2 cellular contexts compared by ENCODE assay signal in the genomic region with DNA sequence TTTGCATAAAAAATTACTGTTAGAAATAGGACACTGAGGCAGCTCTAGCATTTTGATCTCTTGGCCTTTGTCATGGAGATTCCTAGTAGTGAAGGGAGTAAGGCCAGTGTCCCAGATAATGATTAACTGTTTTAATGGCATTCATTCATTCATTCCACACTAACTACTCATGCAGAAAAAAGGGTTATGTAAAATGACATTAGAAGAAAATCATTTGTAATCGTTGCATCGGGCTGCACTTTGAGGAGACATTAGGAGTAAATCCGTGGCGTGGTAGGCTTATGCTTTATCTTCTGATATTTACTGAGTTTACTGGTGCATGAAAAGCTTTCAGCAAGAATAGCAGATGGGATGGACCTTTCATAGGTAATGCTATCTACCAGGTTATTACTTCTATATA.
TF ChIP-seq lines count a peak whose summit lies in the region.

No MANE protein-coding gene starts in this region.

TF ChIP-seq in A549, 52 proteins besides CTCF, POLR2A, EP300 and RAD21 (continued from another document):
- no peak for TF ChIP-seq RNF2 (IDR thresholded peaks at IDR 0.05; ENCODE audit: borderline replicate concordance, low read depth)

TF ChIP-seq in SK-N-SH, 30 proteins besides CTCF, POLR2A, EP300 and RAD21 (continued from another document):
- no peak for TF ChIP-seq REST (IDR thresholded peaks at IDR 0.05; ENCODE audit: low read depth, low read length)
- TF ChIP-seq, protein P1, sequence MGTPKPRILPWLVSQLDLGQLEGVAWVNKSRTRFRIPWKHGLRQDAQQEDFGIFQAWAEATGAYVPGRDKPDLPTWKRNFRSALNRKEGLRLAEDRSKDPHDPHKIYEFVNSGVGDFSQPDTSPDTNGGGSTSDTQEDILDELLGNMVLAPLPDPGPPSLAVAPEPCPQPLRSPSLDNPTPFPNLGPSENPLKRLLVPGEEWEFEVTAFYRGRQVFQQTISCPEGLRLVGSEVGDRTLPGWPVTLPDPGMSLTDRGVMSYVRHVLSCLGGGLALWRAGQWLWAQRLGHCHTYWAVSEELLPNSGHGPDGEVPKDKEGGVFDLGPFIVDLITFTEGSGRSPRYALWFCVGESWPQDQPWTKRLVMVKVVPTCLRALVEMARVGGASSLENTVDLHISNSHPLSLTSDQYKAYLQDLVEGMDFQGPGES (IDR thresholded peaks at IDR 0.05; ENCODE audit: low read depth, low read length) = no peak
- no peak for TF ChIP-seq JUND (IDR thresholded peaks at IDR 0.05)
- no peak for TF ChIP-seq FOSL2 (IDR thresholded peaks at IDR 0.05; ENCODE audit: borderline replicate concordance, low read depth)
- no peak for TF ChIP-seq USF1 (IDR thresholded peaks at IDR 0.05; ENCODE audit: borderline replicate concordance, low read depth)
- TF ChIP-seq FOXM1 (IDR thresholded peaks at IDR 0.05; ENCODE audit: low read depth) = no peak
- TF ChIP-seq FOXJ3 (CRISPR knock-in tag; IDR thresholded peaks at IDR 0.05) = no peak
- no peak for TF ChIP-seq RCOR1 (IDR thresholded peaks at IDR 0.05; ENCODE audit: low read length)
- TF ChIP-seq TEAD4 (IDR thresholded peaks at IDR 0.05; ENCODE audit: borderline replicate concordance, insufficient read depth) = no peak
